Comparison of ENCODE assay signal across 1 cellular context in the genomic region with DNA sequence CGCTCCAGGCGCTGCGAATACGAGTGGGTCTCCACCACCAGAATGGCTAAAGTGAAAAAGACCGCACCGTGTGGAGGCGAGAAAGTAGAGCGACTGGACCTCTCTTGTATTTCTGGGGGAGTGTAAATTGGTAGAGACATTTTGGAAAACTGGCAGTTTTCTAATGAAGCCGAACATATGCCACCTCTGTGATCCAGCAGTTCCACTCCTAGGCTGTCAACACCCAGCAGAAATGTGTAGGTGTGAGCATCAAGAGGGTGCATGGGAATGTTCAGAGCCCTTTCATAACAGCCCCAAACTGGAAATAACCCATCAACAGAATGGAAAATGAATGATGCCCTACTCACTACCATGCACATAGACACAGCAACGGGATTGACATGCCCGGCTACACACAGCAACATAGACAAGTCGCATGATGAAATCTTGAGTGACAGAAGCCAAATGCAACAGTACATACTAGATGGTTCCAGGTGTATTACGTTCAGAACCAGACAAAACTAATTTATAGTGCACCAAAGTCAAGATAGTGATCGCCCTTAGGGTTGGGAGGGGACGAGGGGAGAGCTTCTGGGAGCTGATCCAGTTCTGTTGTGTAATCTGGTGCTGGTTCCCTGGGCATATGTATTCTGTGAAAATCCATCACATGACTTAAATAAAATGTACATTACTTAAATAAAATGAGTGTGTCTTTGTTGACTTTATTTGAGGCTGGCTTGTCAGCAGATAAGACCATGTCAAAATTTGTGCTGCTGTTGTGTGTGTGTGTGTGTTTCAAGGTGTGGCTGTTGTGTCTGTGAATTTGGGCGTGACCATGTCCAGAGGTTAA.
TF ChIP-seq lines count a peak whose summit lies in the region.

No MANE protein-coding gene starts in this region.

TF ChIP-seq in endothelial cell of umbilical vein, 7 proteins besides CTCF, POLR2A, EP300 and RAD21:
- TF ChIP-seq JUN (IDR thresholded peaks at IDR 0.05; ENCODE audit: borderline replicate concordance, insufficient read depth, insufficient read length, low read depth) (no peak), POLR2AphosphoS5 (IDR thresholded peaks at IDR 0.05; ENCODE audit: insufficient read depth, low read depth, low read length) (no peak)
TF ChIP-seq in endothelial cell of umbilical vein: peak in this region for 0.
